Comparison of ENCODE assay signal across 12 cellular contexts in genomic region chr12:122059203-122059960, GRCh38.
"Had no signal": no experiment of that assay in that cellular context is flagged by ENCODE, and none has a peak within 500 bp of the region (broad histone marks: within the 10 kb centered on the region; RNA-seq: fewer than 3 reads in every experiment).

No MANE protein-coding gene starts in this region.

- H3K4me3 Mint-ChIP-seq: activated CD8-positive, alpha-beta memory T cell treated with anti-CD3 and anti-CD28 coated beads, Interleukin-2, amount 10 ng/mL, durations not matched to agents 7 days and 5 days; activated naive CD4-positive, alpha-beta T cell treated with anti-CD3 and anti-CD28 coated beads, Interleukin-2, amount 10 ng/mL, durations not matched to agents 7 days and 5 days; activated T-cell treated with anti-CD3 and anti-CD28 coated beads, Interleukin-2, amount 50 U/mL, for 24 hours; naive B cell; stimulated activated naive CD8-positive, alpha-beta T cell treated with anti-CD3 and anti-CD28 coated beads, Interleukin-15, Interleukin-2, amounts not matched to agents 100 ng/mL and 50 ng/mL, for 24 hours had no signal

- H3K36me3 Mint-ChIP-seq: activated CD8-positive, alpha-beta memory T cell treated with anti-CD3 and anti-CD28 coated beads, Interleukin-2, amount 10 ng/mL, durations not matched to agents 7 days and 5 days had no signal

- H3K4me3 ChIP-seq: hepatocyte, thoracic aorta had no signal

- H3K27ac Mint-ChIP-seq: activated CD8-positive, alpha-beta memory T cell treated with anti-CD3 and anti-CD28 coated beads, Interleukin-2, amount 10 ng/mL, durations not matched to agents 7 days and 5 days; activated naive CD4-positive, alpha-beta T cell treated with anti-CD3 and anti-CD28 coated beads, Interleukin-2, amount 10 ng/mL, durations not matched to agents 7 days and 5 days; activated T-cell treated with anti-CD3 and anti-CD28 coated beads, Interleukin-2, amount 50 U/mL, for 24 hours; stimulated activated naive CD8-positive, alpha-beta T cell treated with anti-CD3 and anti-CD28 coated beads, Interleukin-15, Interleukin-2, amounts not matched to agents 100 ng/mL and 50 ng/mL, for 24 hours had no signal

- H3K36me3 ChIP-seq: neutrophil had no signal

- DNase-seq: activated CD4-positive, alpha-beta T cell treated with anti-CD3 and anti-CD28 coated beads for 1 hour; activated CD4-positive, alpha-beta T cell treated with anti-CD3 and anti-CD28 coated beads, Interleukin-2, amount 50 U/mL, for 4 hours; activated CD8-positive, alpha-beta memory T cell treated with anti-CD3 and anti-CD28 coated beads, Interleukin-2, amount 10 ng/mL, durations not matched to agents 7 days and 5 days; activated naive CD4-positive, alpha-beta T cell treated with anti-CD3 and anti-CD28 coated beads, Interleukin-2, amount 10 ng/mL, durations not matched to agents 7 days and 5 days; activated T-cell treated with anti-CD3 and anti-CD28 coated beads, Interleukin-2, amount 50 U/mL, for 24 hours; islet precursor cell; midbrain; naive B cell had no signal

- ATAC-seq: activated CD8-positive, alpha-beta memory T cell treated with anti-CD3 and anti-CD28 coated beads, Interleukin-2, amount 10 ng/mL, durations not matched to agents 7 days and 5 days had no signal

- H3K27ac ChIP-seq: hepatocyte, neutrophil, thoracic aorta had no signal

- H3K27me3 Mint-ChIP-seq: activated CD8-positive, alpha-beta memory T cell treated with anti-CD3 and anti-CD28 coated beads, Interleukin-2, amount 10 ng/mL, durations not matched to agents 7 days and 5 days; activated naive CD4-positive, alpha-beta T cell treated with anti-CD3 and anti-CD28 coated beads, Interleukin-2, amount 10 ng/mL, durations not matched to agents 7 days and 5 days; activated T-cell treated with anti-CD3 and anti-CD28 coated beads, Interleukin-2, amount 50 U/mL, for 24 hours; naive B cell; stimulated activated naive CD8-positive, alpha-beta T cell treated with anti-CD3 and anti-CD28 coated beads, Interleukin-15, Interleukin-2, amounts not matched to agents 100 ng/mL and 50 ng/mL, for 24 hours had no signal

- H3K9me3 ChIP-seq: neutrophil, thoracic aorta had no signal

- H3K27me3 ChIP-seq: hepatocyte, neutrophil had no signal

- H3K9me3 Mint-ChIP-seq: activated naive CD4-positive, alpha-beta T cell treated with anti-CD3 and anti-CD28 coated beads, Interleukin-2, amount 10 ng/mL, durations not matched to agents 7 days and 5 days; activated T-cell treated with anti-CD3 and anti-CD28 coated beads, Interleukin-2, amount 50 U/mL, for 24 hours; naive B cell; stimulated activated naive CD8-positive, alpha-beta T cell treated with anti-CD3 and anti-CD28 coated beads, Interleukin-15, Interleukin-2, amounts not matched to agents 100 ng/mL and 50 ng/mL, for 24 hours had no signal
